17 cellular contexts compared by ENCODE assay signal in the genomic region with DNA sequence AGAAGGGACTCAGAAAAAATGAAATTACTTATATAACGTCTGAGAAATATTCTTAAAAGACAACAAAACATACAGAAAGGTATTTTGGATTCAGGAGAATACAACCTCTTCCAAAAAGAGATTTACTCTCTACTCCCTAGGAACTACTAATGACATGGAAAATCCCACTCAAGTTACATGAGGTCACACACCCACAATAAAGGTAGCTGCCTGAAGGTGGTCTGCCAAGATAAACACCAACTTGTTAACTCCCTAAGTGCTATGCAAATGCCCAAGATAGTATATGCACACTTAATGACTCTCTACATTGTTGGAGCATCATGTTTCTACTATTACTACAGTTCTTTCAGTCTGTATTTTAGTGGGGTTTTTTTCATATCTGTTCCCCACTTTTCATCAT.
"Had no signal": no experiment of that assay in that cellular context is flagged by ENCODE, and none has a peak within 500 bp of the region (broad histone marks: within the 10 kb centered on the region; RNA-seq: fewer than 3 reads in every experiment).

No MANE protein-coding gene starts in this region.

- H3K9me3 ChIP-seq: stomach, vagina had no signal

- H3K27ac Mint-ChIP-seq: activated naive CD4-positive, alpha-beta T cell treated with anti-CD3 and anti-CD28 coated beads, Interleukin-2, amount 50 U/mL, for 24 hours; activated T-helper 17 cell treated with anti-CD3 and anti-CD28 coated beads, Interleukin-2, amount 50 U/mL, for 72 hours; dendritic cell treated with granulocyte-macrophage colony-stimulating factor and Interleukin-4, amounts not matched to agents 40 ng/mL and 50 ng/mL, for 4 days had no signal

- H3K4me3 Mint-ChIP-seq: activated naive CD4-positive, alpha-beta T cell treated with anti-CD3 and anti-CD28 coated beads, Interleukin-2, amount 50 U/mL, for 24 hours; activated T-helper 17 cell treated with anti-CD3 and anti-CD28 coated beads, Interleukin-2, amount 50 U/mL, for 72 hours; dendritic cell treated with granulocyte-macrophage colony-stimulating factor and Interleukin-4, amounts not matched to agents 40 ng/mL and 50 ng/mL, for 4 days; neural crest cell had no signal

- ATAC-seq: activated T-helper 17 cell treated with anti-CD3 and anti-CD28 coated beads, Interleukin-2, amount 50 U/mL, for 72 hours; esophagus mucosa; left lobe of liver had no signal

- H3K4me1 Mint-ChIP-seq: activated T-helper 17 cell treated with anti-CD3 and anti-CD28 coated beads, Interleukin-2, amount 50 U/mL, for 72 hours had no signal

- H3K36me3 ChIP-seq: stomach, vagina had no signal

- H3K27me3 ChIP-seq: stomach, vagina had no signal

- DNase-seq: activated CD4-positive, alpha-beta T cell treated with anti-CD3 and anti-CD28 coated beads for 4 hours; activated CD8-positive, alpha-beta memory T cell treated with anti-CD3 and anti-CD28 coated beads for 24 hours; amniotic stem cell; cerebellar nuclear complex; mammary epithelial cell; stimulated activated CD4-positive, alpha-beta T cell treated with anti-CD3 and anti-CD28 coated beads, Interleukin-15, amount 100 ng/mL, for 24 hours; stimulated activated CD4-positive, alpha-beta T cell treated with anti-CD3 and anti-CD28 coated beads, Interleukin-4, amount 100 ng/mL, for 4 hours; stomach; T-helper 9 cell; WERI-Rb-1 had no signal

- H3K4me3 ChIP-seq: stomach, vagina had no signal

- H3K27ac ChIP-seq: stomach, vagina, WERI-Rb-1 had no signal

- H3K9me3 Mint-ChIP-seq: activated naive CD4-positive, alpha-beta T cell treated with anti-CD3 and anti-CD28 coated beads, Interleukin-2, amount 50 U/mL, for 24 hours; activated T-helper 17 cell treated with anti-CD3 and anti-CD28 coated beads, Interleukin-2, amount 50 U/mL, for 72 hours; dendritic cell treated with granulocyte-macrophage colony-stimulating factor and Interleukin-4, amounts not matched to agents 40 ng/mL and 50 ng/mL, for 4 days; neural crest cell had no signal

- H3K27me3 Mint-ChIP-seq: activated naive CD4-positive, alpha-beta T cell treated with anti-CD3 and anti-CD28 coated beads, Interleukin-2, amount 50 U/mL, for 24 hours; activated T-helper 17 cell treated with anti-CD3 and anti-CD28 coated beads, Interleukin-2, amount 50 U/mL, for 72 hours; dendritic cell treated with granulocyte-macrophage colony-stimulating factor and Interleukin-4, amounts not matched to agents 40 ng/mL and 50 ng/mL, for 4 days had no signal

- H3K4me1 ChIP-seq: vagina had no signal
